ENCODE assay signal across 24 cellular contexts in genomic region chr19:48247212-48247611, GRCh38. TPM values are rescaled to one million over a fixed set of nuclear protein-coding genes. Genes with fewer than 3 reads are reported as not detected.
DNase-seq lines count a peak whose midpoint lies in the region; ATAC-seq and TF ChIP-seq lines count a peak whose summit lies in the region.
"Had no signal": no experiment of that assay in that cellular context is flagged by ENCODE, and none has a peak within 500 bp of the region (broad histone marks: within the 10 kb centered on the region; RNA-seq: fewer than 3 reads in every experiment).

No MANE protein-coding gene starts in this region.

- peak overlapping the region; percentile 21 for H3K4me3 Mint-ChIP-seq in T-helper 1 cell treated with Interleukin-12 subunit alpha and Interleukin-12 subunit beta and Interleukin-4 antibody, amounts not matched to agents 30 μg/mL and 1 μg/mL, for 36 hours
- H3K4me3 Mint-ChIP-seq in T-cell, result peak overlapping the region; percentile 31 to 41 (median 33)
- H3K4me3 Mint-ChIP-seq in effector memory CD8-positive, alpha-beta T cell, result peak overlapping the region; percentile 10 to 14

- H3K4me1 ChIP-seq in A673 (ENCODE audit: insufficient read depth, low read length, poor library complexity, severe bottlenecking), result peaks cover 80% of the 10 kb centered on the region
- peaks cover 34% of the 10 kb centered on the region for H3K4me1 ChIP-seq in effector memory CD4-positive, alpha-beta T cell (ENCODE audit: control insufficient read depth, insufficient read depth, low read length, poor library complexity, severe bottlenecking)

- CTCF ChIA-PET in A673 (lab: Charles Lee), result no interaction called here
- CTCF ChIA-PET in T-cell (lab: Charles Lee), result no interaction called here
- CTCF ChIA-PET in GM10248 (lab: Yijun Ruan, JAX), result interaction anchor here (1.2 kb wide), 1 partner anchor 53 kb away, joined by 4 read pairs; no protein-coding TSS in a partner anchor

- H3K9me3 ChIP-seq in A673 (ENCODE audit: low read depth, low read length, poor library complexity, severe bottlenecking), result no peaks in the 10 kb centered on the region
- H3K9me3 ChIP-seq in effector memory CD4-positive, alpha-beta T cell (ENCODE audit: control insufficient read depth, low read length), result no peaks in the 10 kb centered on the region
- H3K9me3 ChIP-seq: adrenal gland, stomach had no signal

- H3K27me3 Mint-ChIP-seq in T-helper 1 cell treated with Interleukin-12 subunit alpha and Interleukin-12 subunit beta and Interleukin-4 antibody, amounts not matched to agents 30 μg/mL and 1 μg/mL, for 36 hours (ENCODE audit: low read depth), result no peaks in the 10 kb centered on the region
- H3K27me3 Mint-ChIP-seq in T-cell, result no peaks in the 10 kb centered on the region
- no peaks in the 10 kb centered on the region for H3K27me3 Mint-ChIP-seq in effector memory CD8-positive, alpha-beta T cell

- TF ChIP-seq CTCF in A673 (conservative IDR thresholded peaks at IDR 0.05; ENCODE audit: low read depth, low read length) (no peak), GM10248 (IDR thresholded peaks at IDR 0.05; ENCODE audit: control extremely low read depth, extremely low read depth, low read depth, missing control alignments) (no peak)

- no peak overlapping the region for H3K4me3 ChIP-seq in A673 (ENCODE audit: low read depth, low read length, poor library complexity, severe bottlenecking)
- H3K4me3 ChIP-seq in effector memory CD4-positive, alpha-beta T cell (ENCODE audit: insufficient read depth, low read depth, low read length, poor library complexity, severe bottlenecking), result no peak overlapping the region
- H3K4me3 ChIP-seq: adrenal gland, coronary artery had no signal

- H3K27ac ChIP-seq in A673 (ENCODE audit: low read depth, low read length, poor library complexity, severe bottlenecking), result peak overlapping the region; percentile 61
- H3K27ac ChIP-seq in effector memory CD4-positive, alpha-beta T cell (ENCODE audit: insufficient read depth, low read length, poor library complexity, severe bottlenecking), result no peak overlapping the region
- H3K27ac ChIP-seq: 22Rv1, adrenal gland, brain microvascular endothelial cell, coronary artery had no signal

- no peak overlapping the region for H3K27ac Mint-ChIP-seq in T-helper 1 cell treated with Interleukin-12 subunit alpha and Interleukin-12 subunit beta and Interleukin-4 antibody, amounts not matched to agents 30 μg/mL and 1 μg/mL, for 36 hours
- peak overlapping the region; percentile 52 to 65 for H3K27ac Mint-ChIP-seq in T-cell
- H3K27ac Mint-ChIP-seq in effector memory CD8-positive, alpha-beta T cell, result no peak overlapping the region

- H3K4me1 Mint-ChIP-seq in T-helper 1 cell treated with Interleukin-12 subunit alpha and Interleukin-12 subunit beta and Interleukin-4 antibody, amounts not matched to agents 30 μg/mL and 1 μg/mL, for 36 hours (ENCODE audit: low read depth), result peaks cover 58% of the 10 kb centered on the region
- peaks cover 68 to 76% (median 70%) of the 10 kb centered on the region in 3 donors for H3K4me1 Mint-ChIP-seq in T-cell
- H3K4me1 Mint-ChIP-seq in effector memory CD8-positive, alpha-beta T cell (ENCODE audit: low read depth in 2 of 2), result peaks cover 42 to 55% of the 10 kb centered on the region in 2 donors

- H3K36me3 ChIP-seq in A673 (ENCODE audit: insufficient read depth, low read length, poor library complexity, severe bottlenecking), result peaks cover 40% of the 10 kb centered on the region
- H3K36me3 ChIP-seq in effector memory CD4-positive, alpha-beta T cell (ENCODE audit: control insufficient read depth, insufficient read depth, low read length), result peaks cover 10% of the 10 kb centered on the region
- H3K36me3 ChIP-seq: adrenal gland had no signal

- H3K27me3 ChIP-seq in A673 (replicated peaks; ENCODE audit: insufficient read depth, low read depth, low read length, poor library complexity), result no peaks in the 10 kb centered on the region
- no peaks in the 10 kb centered on the region for H3K27me3 ChIP-seq in effector memory CD4-positive, alpha-beta T cell (replicated peaks; ENCODE audit: control insufficient read depth, insufficient read depth, low read length, poor library complexity, severe bottlenecking)
- H3K27me3 ChIP-seq: adrenal gland, brain microvascular endothelial cell, stomach had no signal

- POLR2A ChIA-PET in A673 (lab: Charles Lee; ENCODE audit: low non-redundant PET), result no interaction called here
- POLR2A ChIA-PET in T-cell (lab: Charles Lee), result no interaction called here
- POLR2A ChIA-PET in GM10248 (lab: Yijun Ruan, JAX), result no interaction called here

- intact Hi-C loops in A673 (cut with micrococcal nuclease; ENCODE audit: unreplicated experiment), result loop anchor here (5.0 kb wide), 1 partner anchor 45 kb away; no protein-coding TSS in a partner anchor

- BruUV-seq in A673 (replicated peaks; lab: Mats Ljungman, UMichigan), result no TSS peak

- H3K36me3 Mint-ChIP-seq in T-helper 1 cell treated with Interleukin-12 subunit alpha and Interleukin-12 subunit beta and Interleukin-4 antibody, amounts not matched to agents 30 μg/mL and 1 μg/mL, for 36 hours (ENCODE audit: low read depth), result peaks cover 50% of the 10 kb centered on the region
- peaks cover 34% of the 10 kb centered on the region for H3K36me3 Mint-ChIP-seq in T-cell
- peaks cover 33% of the 10 kb centered on the region for H3K36me3 Mint-ChIP-seq in effector memory CD8-positive, alpha-beta T cell (ENCODE audit: insufficient read depth)

- no peak for ATAC-seq in T-cell (replicated peaks in 1 of 4)
- no peak for ATAC-seq in effector memory CD8-positive, alpha-beta T cell (replicated peaks)

- DNase-seq in T-helper 1 cell (no peak), A673 (ENCODE audit: low spot score) (no peak), T-cell (no peak), activated gamma-delta T cell treated with Interleukin-2 at 50 U/mL for 16 hours (no peak), GM10248 (ENCODE audit: extremely low spot score) (no peak)
- DNase-seq in effector memory CD8-positive, alpha-beta T cell, result no peak
- no peak for DNase-seq in effector memory CD4-positive, alpha-beta T cell
- DNase-seq: activated T-cell treated with anti-CD3 and anti-CD28 coated beads for 4 hours; adrenal gland; brain microvascular endothelial cell; Calu3; glutamatergic neuron; KG1; kidney glomerular epithelial cell; NCI-H1694 treated with DMSO at 0.1 percent for 48 hours; occipital lobe; retina; stimulated activated CD4-positive, alpha-beta T cell treated with anti-CD3 and anti-CD28 coated beads, Interleukin-4, amount 100 ng/mL, for 24 hours; stomach; trophoblast cell had no signal

- H3K9me3 Mint-ChIP-seq in T-helper 1 cell treated with Interleukin-12 subunit alpha and Interleukin-12 subunit beta and Interleukin-4 antibody, amounts not matched to agents 30 μg/mL and 1 μg/mL, for 36 hours, result no peaks in the 10 kb centered on the region
- H3K9me3 Mint-ChIP-seq in T-cell, result no peaks in the 10 kb centered on the region
- no peaks in the 10 kb centered on the region for H3K9me3 Mint-ChIP-seq in effector memory CD8-positive, alpha-beta T cell

RNA-seq across cellular contexts. Expression of gene CARD8, which starts 8.5 kb away (rescaled TPM):
- total RNA-seq in A673 (2021) (139 and 151 TPM in 2 replicates), T-cell (100 to 1,000 TPM; 146 to 224 (median 191) TPM)

RNA-seq across cellular contexts. Expression of gene ZNF114, which starts 22.7 kb away (rescaled TPM):
- total RNA-seq in A673 (2021) (9.5 and 11.7 TPM in 2 replicates), T-cell (under 1 TPM in 2 of 5 donors, not detected in 3; 0.20 to 0.41 TPM)
- total RNA-seq: HT-29 had no signal

Comparison
In these comparisons a context has a peak if more than half of its experiments do, and no peak if none do; other contexts are left out.
1. H3K27ac Mint-ChIP-seq: peak in T-cell (2 of 2); none in T-helper 1 cell treated with Interleukin-12 subunit alpha and Interleukin-12 subunit beta and Interleukin-4 antibody, amounts not matched to agents 30 μg/mL and 1 μg/mL, for 36 hours (single experiment) and effector memory CD8-positive, alpha-beta T cell (0 of 2).
2. Peak in every context shown above with its lines, with median percentiles within 50 percentile points of each other: H3K4me3 Mint-ChIP-seq.